8 cellular contexts compared by ENCODE assay signal in the genomic region with DNA sequence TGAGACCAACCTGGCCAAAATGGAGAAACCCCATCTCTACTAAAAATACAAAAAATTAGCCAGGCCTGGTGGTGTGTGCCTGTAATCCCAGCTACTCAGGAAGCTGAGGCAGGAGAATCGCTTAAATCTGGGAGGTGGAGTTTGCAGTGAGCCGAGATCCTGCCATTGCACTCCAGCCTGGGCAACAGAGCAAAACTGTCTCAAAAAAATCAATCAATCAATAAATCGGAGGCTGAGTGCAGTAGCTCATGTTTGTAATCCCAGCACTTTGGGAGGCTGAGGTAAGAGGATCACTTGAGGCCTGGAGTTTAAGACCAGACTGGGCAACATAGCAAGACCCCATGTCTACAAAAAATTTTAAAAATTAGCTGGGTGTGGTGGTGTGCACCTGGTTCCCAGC. TPM values are rescaled to one million over a fixed set of nuclear protein-coding genes. Genes with fewer than 3 reads are reported as not detected.
"Had no signal": no experiment of that assay in that cellular context is flagged by ENCODE, and none has a peak within 500 bp of the region (broad histone marks: within the 10 kb centered on the region; RNA-seq: fewer than 3 reads in every experiment).

No MANE protein-coding gene starts in this region.

RNA-seq across cellular contexts. Expression of a gene that starts 52.2 kb away (rescaled TPM):
- total RNA-seq: activated CD4-positive, alpha-beta memory T cell treated with anti-CD3 and anti-CD28 coated beads, Interleukin-2, amount 10 ng/mL, durations not matched to agents 7 days and 5 days; activated naive CD4-positive, alpha-beta T cell treated with anti-CD3 and anti-CD28 coated beads for 36 hours; bronchial epithelial cell; esophagus squamous epithelium; naive thymus-derived CD8-positive, alpha-beta T cell; psoas muscle; sigmoid colon; ureter had no signal
- polyA plus RNA-seq: naive thymus-derived CD8-positive, alpha-beta T cell had no signal
